In the genomic region with DNA sequence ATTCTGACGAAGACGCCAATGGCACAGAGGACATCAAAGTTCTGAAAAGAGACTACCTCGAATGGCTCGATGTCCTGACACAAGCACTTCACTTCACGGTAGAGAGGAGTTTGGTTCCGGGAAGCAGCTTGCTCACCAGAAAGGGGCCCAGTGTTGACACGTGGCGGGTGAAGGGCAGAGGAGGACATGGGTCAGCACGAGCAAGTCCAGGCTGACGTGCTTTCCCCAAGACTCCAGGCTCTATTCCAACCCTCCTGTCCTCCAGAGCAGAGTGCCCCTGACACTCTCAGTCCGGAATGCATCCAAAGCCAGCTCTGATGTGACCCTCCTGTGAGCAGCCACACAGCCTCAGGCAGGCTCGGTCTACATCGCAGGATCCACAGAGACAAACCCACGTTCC, we compare ENCODE assay signal across 18 cellular contexts.
DNase-seq lines count a peak whose midpoint lies in the region; ATAC-seq, FAIRE-seq and TF ChIP-seq lines count a peak whose summit lies in the region.
"Had no signal": no experiment of that assay in that cellular context is flagged by ENCODE, and none has a peak within 500 bp of the region (broad histone marks: within the 10 kb centered on the region; RNA-seq: fewer than 3 reads in every experiment).

No MANE protein-coding gene starts in this region.

- in situ Hi-C loops in HepG2 (cut with HindIII; ENCODE audit: extremely low pct_ligation_motif_present, low pct_unique_long_range_greater_than_20kb), result no loop called here

- DNase-seq in HepG2 (ENCODE audit: low spot score), result no peak
- no peak for DNase-seq in stimulated activated CD4-positive, alpha-beta T cell treated with anti-CD3 and anti-CD28 coated beads, Interleukin-12 subunit alpha, Interleukin-12 subunit beta, amount 100 ng/mL, for 4 hours
- no peak for DNase-seq in NCI-H748 treated with DMSO at 0.1 percent for 48 hours (lab: John Stamatoyannopoulos, UW)
- DNase-seq in inferior parietal cortex (ENCODE audit: extremely low spot score), result no peak
- DNase-seq: activated CD4-positive, alpha-beta T cell treated with anti-CD3 and anti-CD28 coated beads, Interleukin-2, amount 10 ng/mL, durations not matched to agents 7 days and 5 days; activated CD8-positive, alpha-beta memory T cell treated with anti-CD3 and anti-CD28 coated beads, Interleukin-2, amount 50 U/mL, for 4 hours; CD8-positive, alpha-beta T cell; GDM1; KG1; NCI-H1436; SK-N-SH; stimulated activated CD8-positive, alpha-beta memory T cell treated with anti-CD3 and anti-CD28 coated beads, Interleukin-4, amount 100 ng/mL, for 48 hours had no signal

- peaks cover 4 to 12% (median 6%) of the 10 kb centered on the region in 4 donors for H3K4me1 ChIP-seq in liver (ENCODE audit: control insufficient read depth in 4 of 4, insufficient read depth in 4 of 4, low read length in 3 of 4)
- H3K4me1 ChIP-seq in HepG2 (ENCODE audit: insufficient read depth, low read length), result no peaks in the 10 kb centered on the region
- peaks cover 0 to 29% of the 10 kb centered on the region in 2 donors for H3K4me1 ChIP-seq in muscle layer of duodenum (ENCODE audit: control insufficient read depth in 1 of 2, insufficient read depth in 2 of 2, low read length in 2 of 2)

- peak overlapping the region; percentile 40 for H3K27ac Mint-ChIP-seq in stimulated activated memory B cell treated with anti-CD40 and anti-IgM and Interleukin-4, amounts not matched to agents 10 μg/mL and 1 μg/mL and 100 μg/mL, for 72 hours
- H3K27ac Mint-ChIP-seq: activated CD4-positive, alpha-beta T cell treated with anti-CD3 and anti-CD28 coated beads, Interleukin-2, amount 10 ng/mL, durations not matched to agents 7 days and 5 days; CD8-positive, alpha-beta T cell had no signal

- no peak overlapping the region for H3K4me3 Mint-ChIP-seq in stimulated activated memory B cell treated with anti-CD40 and anti-IgM and Interleukin-4, amounts not matched to agents 10 μg/mL and 1 μg/mL and 100 μg/mL, for 72 hours
- H3K4me3 Mint-ChIP-seq: activated CD4-positive, alpha-beta T cell treated with anti-CD3 and anti-CD28 coated beads, Interleukin-2, amount 10 ng/mL, durations not matched to agents 7 days and 5 days; CD8-positive, alpha-beta T cell had no signal

- no peaks in the 10 kb centered on the region for H3K9me3 Mint-ChIP-seq in stimulated activated memory B cell treated with anti-CD40 and anti-IgM and Interleukin-4, amounts not matched to agents 10 μg/mL and 1 μg/mL and 100 μg/mL, for 72 hours
- H3K9me3 Mint-ChIP-seq: activated CD4-positive, alpha-beta T cell treated with anti-CD3 and anti-CD28 coated beads, Interleukin-2, amount 10 ng/mL, durations not matched to agents 7 days and 5 days; CD8-positive, alpha-beta T cell had no signal

- H3K27me3 Mint-ChIP-seq in stimulated activated memory B cell treated with anti-CD40 and anti-IgM and Interleukin-4, amounts not matched to agents 10 μg/mL and 1 μg/mL and 100 μg/mL, for 72 hours, result no peaks in the 10 kb centered on the region
- H3K27me3 Mint-ChIP-seq: activated CD4-positive, alpha-beta T cell treated with anti-CD3 and anti-CD28 coated beads, Interleukin-2, amount 10 ng/mL, durations not matched to agents 7 days and 5 days had no signal

- TF ChIP-seq RAD21 in liver (IDR thresholded peaks at IDR 0.05), result peak in 1 of 2 donors; percentile 9
- TF ChIP-seq RAD21 in HepG2 (CRISPR knock-in tag; IDR thresholded peaks at IDR 0.05), result no peak

- CTCF ChIA-PET in HepG2 (lab: Yijun Ruan, JAX; ENCODE audit: low intra/inter-chr PET ratio, low total read pairs), result no interaction called here

- 53% methylated on average over 14 of the region's 14 CpGs for WGBS in liver
- WGBS in HepG2 (ENCODE audit: low lambda C conversion rate), result 91% methylated on average over 12 of the region's 14 CpGs

- no peak for FAIRE-seq in HepG2 (lab: Jason Lieb, UNC)

- intact Hi-C loops in HepG2 (cut with micrococcal nuclease; ENCODE audit: unreplicated experiment), result no loop called here

- no peaks in the 10 kb centered on the region for H3K9me3 ChIP-seq in liver (ENCODE audit: control insufficient read depth in 4 of 4, low read length in 3 of 4)
- H3K9me3 ChIP-seq in HepG2 (ENCODE audit: low read length), result no peaks in the 10 kb centered on the region
- no peaks in the 10 kb centered on the region for H3K9me3 ChIP-seq in muscle layer of duodenum (ENCODE audit: control insufficient read depth in 1 of 2, low read length in 2 of 2)
- H3K9me3 ChIP-seq: SK-N-SH had no signal

- H3K79me2 ChIP-seq in HepG2 (ENCODE audit: insufficient read depth, low read length), result no peaks in the 10 kb centered on the region

- no TSS peak for BruUV-seq in HepG2 (replicated peaks; lab: Mats Ljungman, UMichigan)

- POLR2A ChIA-PET in HepG2 (lab: Yijun Ruan, JAX), result no interaction called here

- H4K20me1 ChIP-seq in HepG2 (ENCODE audit: insufficient read depth, low read length), result no peaks in the 10 kb centered on the region

- TF ChIP-seq EP300 in HepG2 (IDR thresholded peaks at IDR 0.05; ENCODE audit: low read depth in 2 of 2, low read length in 2 of 2) (no peak), HepG2 (CRISPR knock-in tag; IDR thresholded peaks at IDR 0.05; ENCODE audit: borderline replicate concordance) (no peak)

- no peak overlapping the region for H3K4me2 ChIP-seq in HepG2 (ENCODE audit: low read depth, low read length)
- H3K4me2 ChIP-seq: SK-N-SH had no signal

- H3K9ac ChIP-seq in liver (ENCODE audit: low read depth in 1 of 2, low read length in 2 of 2) (no peak overlapping the region), HepG2 (ENCODE audit: insufficient read depth, low read depth, low read length) (no peak overlapping the region)
- H3K9ac ChIP-seq: SK-N-SH had no signal

- peaks cover 46% of the 10 kb centered on the region for H3K36me3 Mint-ChIP-seq in stimulated activated memory B cell treated with anti-CD40 and anti-IgM and Interleukin-4, amounts not matched to agents 10 μg/mL and 1 μg/mL and 100 μg/mL, for 72 hours

- H3K36me3 ChIP-seq in liver (ENCODE audit: control insufficient read depth in 4 of 4, insufficient read depth in 3 of 4, low read depth in 1 of 4, low read length in 3 of 4), result no peaks in the 10 kb centered on the region
- peaks cover 0 to 2% of the 10 kb centered on the region in 2 experiments; a peak in 2 of 5 replicates for H3K36me3 ChIP-seq in HepG2 (replicated peaks in 1 of 2; ENCODE audit: control insufficient read depth in 1 of 2, insufficient read depth in 2 of 2, low read length in 2 of 2)
- peaks cover 0 to 4% of the 10 kb centered on the region in 2 donors for H3K36me3 ChIP-seq in muscle layer of duodenum (ENCODE audit: control insufficient read depth in 1 of 2, insufficient read depth in 2 of 2, low read length in 2 of 2)

- no peak for TF ChIP-seq POLR2A in HepG2 (IDR thresholded peaks at IDR 0.05; ENCODE audit: insufficient read depth in 1 of 2, low read depth in 2 of 2, low read length in 2 of 2)

- H3K27ac ChIP-seq in liver (ENCODE audit: low read depth in 1 of 2, low read length in 2 of 2), result peak overlapping the region; percentile 6 to 41
- H3K27ac ChIP-seq in HepG2 (ENCODE audit: extremely low read length, insufficient read depth, low read length), result no peak overlapping the region
- H3K27ac ChIP-seq in muscle layer of duodenum (ENCODE audit: low read length), result peak overlapping the region; percentile 18
- H3K27ac ChIP-seq: 22Rv1, VCaP had no signal

- H3K4me3 ChIP-seq in liver (ENCODE audit: low read depth in 1 of 3, low read length in 3 of 3) (no peak overlapping the region), HepG2 (replicated peaks in 1 of 3; ENCODE audit: insufficient read depth in 1 of 3, low read depth in 2 of 3, low read length in 3 of 3) (no peak overlapping the region), muscle layer of duodenum (ENCODE audit: low read depth in 1 of 2, low read length in 2 of 2) (no peak overlapping the region)

- ATAC-seq in HepG2 (no peak), GM21786 (IDR thresholded peaks at IDR 0.05; ENCODE audit: unreplicated experiment) (no peak)
- no peak for ATAC-seq in stimulated activated memory B cell treated with anti-CD40 and anti-IgM and Interleukin-4, amounts not matched to agents 10 μg/mL and 1 μg/mL and 100 μg/mL, for 72 hours
- ATAC-seq: CD8-positive, alpha-beta T cell had no signal

- no peaks in the 10 kb centered on the region for H3K4me1 Mint-ChIP-seq in stimulated activated memory B cell treated with anti-CD40 and anti-IgM and Interleukin-4, amounts not matched to agents 10 μg/mL and 1 μg/mL and 100 μg/mL, for 72 hours
- H3K4me1 Mint-ChIP-seq: activated CD4-positive, alpha-beta T cell treated with anti-CD3 and anti-CD28 coated beads, Interleukin-2, amount 10 ng/mL, durations not matched to agents 7 days and 5 days had no signal

- TF ChIP-seq CTCF in liver (IDR thresholded peaks at IDR 0.05; ENCODE audit: low read depth, low read length, missing input control) (no peak), HepG2 (CRISPR knock-in tag; IDR thresholded peaks at IDR 0.05) (no peak)

- H3K27me3 ChIP-seq in liver (ENCODE audit: control insufficient read depth in 4 of 4, insufficient read depth in 4 of 4, low read length in 3 of 4) (no peaks in the 10 kb centered on the region), HepG2 (ENCODE audit: control insufficient read depth in 1 of 2, insufficient read depth in 2 of 2, low read length in 2 of 2) (no peaks in the 10 kb centered on the region), muscle layer of duodenum (ENCODE audit: low read depth, low read length) (no peaks in the 10 kb centered on the region)

- no peak overlapping the region for H2AFZ ChIP-seq in HepG2 (ENCODE audit: low read length)

TF ChIP-seq in HepG2, 621 proteins besides CTCF, POLR2A, EP300 and RAD21 (continues in another document):
- TF ChIP-seq ZNF652 (CRISPR knock-in tag; IDR thresholded peaks at IDR 0.05; ENCODE audit: borderline replicate concordance, low read depth) (no peak), KDM5A (IDR thresholded peaks at IDR 0.05; ENCODE audit: borderline replicate concordance, low read length) (no peak), ZNF713 (CRISPR knock-in tag; IDR thresholded peaks at IDR 0.05) (no peak), KLF6 (CRISPR knock-in tag; IDR thresholded peaks at IDR 0.05) (no peak), ZNF263 (CRISPR knock-in tag; IDR thresholded peaks at IDR 0.05) (no peak), ZFYVE20 (CRISPR knock-in tag; IDR thresholded peaks at IDR 0.05; ENCODE audit: borderline replicate concordance, low read depth) (no peak), ZBTB3 (CRISPR knock-in tag; IDR thresholded peaks at IDR 0.05; ENCODE audit: borderline replicate concordance, low read depth) (no peak), ZNF557 (CRISPR knock-in tag; IDR thresholded peaks at IDR 0.05) (no peak), ZNF616 (CRISPR knock-in tag; IDR thresholded peaks at IDR 0.05; ENCODE audit: low read depth) (no peak), BCL6 (CRISPR knock-in tag; IDR thresholded peaks at IDR 0.05) (no peak), HMGA1 (CRISPR knock-in tag; conservative IDR thresholded peaks at IDR 0.05) (no peak), CREB1 (IDR thresholded peaks at IDR 0.05) (no peak), CREB1 (CRISPR knock-in tag; IDR thresholded peaks at IDR 0.05) (no peak), GATAD1 (CRISPR knock-in tag; IDR thresholded peaks at IDR 0.05) (no peak), ATF7 (IDR thresholded peaks at IDR 0.05) (no peak), ATF7 (CRISPR knock-in tag; IDR thresholded peaks at IDR 0.05) (no peak)
